ENCODE assay signal across 12 cellular contexts in genomic region chr3:58487140-58487886, GRCh38. TPM values are rescaled to one million over a fixed set of nuclear protein-coding genes. Genes with fewer than 3 reads are reported as not detected.
A peak's percentile ranks its signal among the peaks of the same experiment; 100 is the strongest.
DNase-seq lines count a peak whose midpoint lies in the region; ATAC-seq, FAIRE-seq and TF ChIP-seq lines count a peak whose summit lies in the region.
"Had no signal": no experiment of that assay in that cellular context is flagged by ENCODE, and none has a peak within 500 bp of the region (broad histone marks: within the 10 kb centered on the region; RNA-seq: fewer than 3 reads in every experiment).

No MANE protein-coding gene starts in this region.

- H3K56ac ChIP-seq in IMR-90 (ENCODE audit: extremely low read depth, insufficient read depth, low read length) = no peak overlapping the region

- H3K4me3 ChIP-seq in A549 (no peak overlapping the region), IMR-90 (ENCODE audit: insufficient read depth, low read depth, low read length) (no peak overlapping the region), ovary (no peak overlapping the region)
- H3K4me3 ChIP-seq: esophagus muscularis mucosa had no signal

- H3K36me3 ChIP-seq in IMR-90 (ENCODE audit: control insufficient read depth, insufficient read depth, low read length) = no peaks in the 10 kb centered on the region
- H3K36me3 ChIP-seq in ovary = no peaks in the 10 kb centered on the region
- H3K36me3 ChIP-seq: esophagus muscularis mucosa had no signal

- H3K27ac Mint-ChIP-seq in brain (peak overlapping the region in 3 of 5 experiments; percentile 19 to 48 (median 45)), mesothelial cell of epicardium (no peak overlapping the region)
- H3K27ac Mint-ChIP-seq: natural killer cell treated with Interleukin-12 subunit alpha and Interleukin-12 subunit beta and Interleukin-15 and Interleukin-18, amount 100 ng/mL, for 72 hours had no signal

- H3K9me3 ChIP-seq in A549 (no peaks in the 10 kb centered on the region), IMR-90 (ENCODE audit: control insufficient read depth, insufficient read depth, low read length) (no peaks in the 10 kb centered on the region), ovary (no peaks in the 10 kb centered on the region)
- H3K9me3 ChIP-seq: esophagus muscularis mucosa had no signal

- in situ Hi-C loops in IMR-90 (cut with MboI; ENCODE audit: low sequenced_read_pairs) = no loop called here

- H4K91ac ChIP-seq in IMR-90 (ENCODE audit: insufficient read depth, low read depth, low read length) = peak overlapping the region; percentile 84

- H3K9me3 Mint-ChIP-seq in brain = peaks cover 0 to 3% (median 0%) of the 10 kb centered on the region in 5 experiments
- no peaks in the 10 kb centered on the region for H3K9me3 Mint-ChIP-seq in mesothelial cell of epicardium
- H3K9me3 Mint-ChIP-seq: natural killer cell treated with Interleukin-12 subunit alpha and Interleukin-12 subunit beta and Interleukin-15 and Interleukin-18, amount 100 ng/mL, for 72 hours had no signal

- peak overlapping the region; percentile 66 for H2BK20ac ChIP-seq in IMR-90 (ENCODE audit: low read depth, low read length)

- ATAC-seq in A549 (peak; percentile 47 to 56; a peak in 3 of 6 replicates), IMR-90 (ENCODE audit: low read depth) (peak; percentile 22), left lobe of liver (peak; percentile 41)
- ATAC-seq: natural killer cell treated with Interleukin-12 subunit alpha and Interleukin-12 subunit beta and Interleukin-15 and Interleukin-18, amount 100 ng/mL, for 72 hours had no signal

- CTCF ChIA-PET in A549 (lab: Yijun Ruan, JAX) = interaction anchor here (1.1 to 3.7 kb wide), 4 partner anchors 16 to 166 kb away, joined by 3 to 18 read pairs (median 4); no protein-coding TSS in a partner anchor
- CTCF ChIA-PET in IMR-90 (lab: Yijun Ruan, JAX) = no interaction called here

- H3K14ac ChIP-seq in IMR-90 (replicated peaks; ENCODE audit: low read depth, low read length) = peak overlapping the region; percentile 74

- peak overlapping the region; percentile 79 for H2AK9ac ChIP-seq in IMR-90 (replicated peaks; ENCODE audit: low read depth, low read length, poor library complexity)

- peak overlapping the region; percentile 77 to 78 for H3K27ac ChIP-seq in A549
- peak overlapping the region; percentile 31; the same call in 1 of the 2 replicates for H3K27ac ChIP-seq in IMR-90 (ENCODE audit: insufficient read depth, low read length)
- H3K27ac ChIP-seq in ovary = no peak overlapping the region
- H3K27ac ChIP-seq: C4-2B, esophagus muscularis mucosa had no signal

- peak overlapping the region; percentile 68 to 96; a peak in 3 of 4 replicates for H4K8ac ChIP-seq in IMR-90 (ENCODE audit: low read depth in 2 of 2, low read length in 2 of 2)

- intact Hi-C loops in IMR-90 (cut with micrococcal nuclease) (no loop called here), ovary (cut with DNase I) (no loop called here)

- no TSS peak for BruUV-seq in IMR-90 (replicated peaks; lab: Mats Ljungman, UMichigan)

- H3K18ac ChIP-seq in IMR-90 (ENCODE audit: low read depth, low read length) = peak overlapping the region; percentile 73

- peaks cover 0 to under 1% of the 10 kb centered on the region in 2 experiments; a peak in 2 of 4 replicates for H3K79me1 ChIP-seq in IMR-90 (ENCODE audit: low read depth in 1 of 2, low read length in 2 of 2)

- H3K9me1 ChIP-seq in IMR-90 (ENCODE audit: insufficient read depth, low read length) = peaks cover 22% of the 10 kb centered on the region

- H3K27me3 ChIP-seq in IMR-90 (ENCODE audit: control insufficient read depth, insufficient read depth, low read length) (no peaks in the 10 kb centered on the region), ovary (no peaks in the 10 kb centered on the region)
- H3K27me3 ChIP-seq: esophagus muscularis mucosa had no signal

- H3K4me1 ChIP-seq in A549 = peaks cover 24% of the 10 kb centered on the region
- H3K4me1 ChIP-seq in IMR-90 (ENCODE audit: control insufficient read depth, insufficient read depth, low read length) = peaks cover 13% of the 10 kb centered on the region
- peaks cover 5% of the 10 kb centered on the region for H3K4me1 ChIP-seq in ovary (ENCODE audit: insufficient read depth)

- TF ChIP-seq EP300 in A549 (IDR thresholded peaks at IDR 0.05) (no peak), ovary (IDR thresholded peaks at IDR 0.05) (no peak)

- H2BK120ac ChIP-seq in IMR-90 (ENCODE audit: low read depth, low read length) = peak overlapping the region; percentile 95

- H3K4me2 ChIP-seq in A549 (peak overlapping the region; percentile 64), IMR-90 (ENCODE audit: low read depth, low read length) (peak overlapping the region; percentile 27; the same call in 1 of the 2 replicates)

- H2AFZ ChIP-seq in IMR-90 (replicated peaks; ENCODE audit: low read length, poor library complexity) = peak overlapping the region; percentile 96

- 57% methylated on average over 18 of the region's 18 CpGs for WGBS in A549 (ENCODE audit: missing lambda C conversion rate)
- WGBS in IMR-90 (ENCODE audit: extremely low coverage in 2 of 2, insufficient read length in 1 of 2), 2 experiments = 43% methylated on average over 5 of the region's 18 CpGs; no CpG with 5 or more reads in 1 of the 2 experiments
- WGBS in ovary, 3 donors = 58 to 62% (median 60%) methylated on average over 18 of the region's 18 CpGs

- H3K27me3 Mint-ChIP-seq in brain = peaks cover 9% of the 10 kb centered on the region
- peaks cover 24% of the 10 kb centered on the region for H3K27me3 Mint-ChIP-seq in mesothelial cell of epicardium (ENCODE audit: low read depth)

- H3K23ac ChIP-seq in IMR-90 (ENCODE audit: low read depth, low read length) = peak overlapping the region; percentile 19; the same call in 1 of the 2 replicates

- H2AK5ac ChIP-seq in IMR-90 (ENCODE audit: low read depth, low read length) = peak overlapping the region; percentile 97

- no peak for FAIRE-seq in A549 (lab: Jason Lieb, UNC)

- peak in 1 of 2 experiments; percentile 31 for DNase-seq in A549 (ENCODE audit: low read depth in 1 of 2, low spot score in 1 of 2)
- DNase-seq in IMR-90 = peak; percentile 62
- peak; percentile 66 for DNase-seq in left lobe of liver (ENCODE audit: low spot score)
- DNase-seq in mesothelial cell of epicardium (ENCODE audit: low spot score in 2 of 2, unreplicated experiment in 2 of 2) = no peak
- no peak for DNase-seq in NCI-H128 (lab: John Stamatoyannopoulos, UW; ENCODE audit: unreplicated experiment)
- DNase-seq in ovary = no peak
- no peak for DNase-seq in activated naive CD4-positive, alpha-beta T cell (lab: John Stamatoyannopoulos, UW)
- DNase-seq: SIG-M5 had no signal

- dilution Hi-C loops in IMR-90 (cut with HindIII; ENCODE audit: low sequenced_read_pairs, unreplicated experiment) = no loop called here

- no peak for TF ChIP-seq POLR2A in A549 (IDR thresholded peaks at IDR 0.05; ENCODE audit: low read length)
- TF ChIP-seq POLR2A in IMR-90 (IDR thresholded peaks at IDR 0.05; ENCODE audit: low read depth, low read length) = no peak
- no peak for TF ChIP-seq POLR2A in ovary (IDR thresholded peaks at IDR 0.05)

- peaks cover 38% of the 10 kb centered on the region for H3K4me1 Mint-ChIP-seq in brain
- peaks cover 13% of the 10 kb centered on the region for H3K4me1 Mint-ChIP-seq in mesothelial cell of epicardium

- H4K5ac ChIP-seq in IMR-90 (ENCODE audit: low read depth, low read length) = peak overlapping the region; percentile 96

- no peaks in the 10 kb centered on the region for H3K36me3 Mint-ChIP-seq in brain
- H3K36me3 Mint-ChIP-seq in mesothelial cell of epicardium = no peaks in the 10 kb centered on the region
- H3K36me3 Mint-ChIP-seq: natural killer cell treated with Interleukin-12 subunit alpha and Interleukin-12 subunit beta and Interleukin-15 and Interleukin-18, amount 100 ng/mL, for 72 hours had no signal

- H3K4me3 Mint-ChIP-seq in brain (peak overlapping the region in 1 of 5 experiments; percentile 14), mesothelial cell of epicardium (no peak overlapping the region)
- H3K4me3 Mint-ChIP-seq: natural killer cell treated with Interleukin-12 subunit alpha and Interleukin-12 subunit beta and Interleukin-15 and Interleukin-18, amount 100 ng/mL, for 72 hours had no signal

- peak overlapping the region; percentile 95 for H3K4ac ChIP-seq in IMR-90 (ENCODE audit: low read depth, low read length)

- H3K9ac ChIP-seq in IMR-90 (ENCODE audit: low read depth, low read length) = no peak overlapping the region

- POLR2A ChIA-PET in A549 (lab: Yijun Ruan, JAX) (interaction anchor here (1.0 to 1.1 kb wide), 2 partner anchors 16 to 54 kb away, joined by 4 read pairs; partner anchors contain the start of gene PDHB), IMR-90 (lab: Charles Lee; ENCODE audit: unreplicated experiment) (interaction anchor here (0.6 to 1.0 kb wide), 2 partner anchors 15 to 52 kb away, joined by 3 to 6 read pairs; no protein-coding TSS in a partner anchor)

- peak overlapping the region; percentile 96; the same call in 2 of the 3 replicates for H2BK15ac ChIP-seq in IMR-90 (ENCODE audit: low read depth, low read length)

- peak overlapping the region; percentile 75 for H2BK5ac ChIP-seq in IMR-90 (ENCODE audit: low read depth, low read length, poor library complexity, severe bottlenecking)

- no peaks in the 10 kb centered on the region for H4K20me1 ChIP-seq in IMR-90 (ENCODE audit: insufficient read depth, low read length)

- TF ChIP-seq RAD21 in A549 (conservative IDR thresholded peaks at IDR 0.05 in 1 of 2, IDR thresholded peaks at IDR 0.05 in 1 of 2) (no peak), IMR-90 (IDR thresholded peaks at IDR 0.05; ENCODE audit: low read length) (no peak)

- TF ChIP-seq CTCF in A549 (IDR thresholded peaks at IDR 0.05) (no peak), IMR-90 (conservative IDR thresholded peaks at IDR 0.05; ENCODE audit: low read depth, low read length) (no peak), brain (conservative IDR thresholded peaks at IDR 0.05) (no peak), mesothelial cell of epicardium (IDR thresholded peaks at IDR 0.05; ENCODE audit: unreplicated experiment) (no peak), ovary (IDR thresholded peaks at IDR 0.05) (no peak)

RNA-seq across cellular contexts. Expression of gene KCTD6, which starts 4.6 kb away (rescaled TPM):
- polyA plus RNA-seq in A549 (2011; rRNA removed) (24.4 and 24.5 TPM in 2 replicates), A549 (2017; fragmentation: RNase III; extraction: RNeasy Plus Mini Kit Qiagen cat#74134 plus additional on column Dnase treatment) (7.8 to 8.5 TPM (median 8.1 TPM) in 3 replicates), IMR-90 (2012; rRNA removed) (5.6 and 9.2 TPM in 2 replicates), brain (ENCODE audit: insufficient read depth, low read depth, low replicate concordance) (5.2 TPM), ovary (10 to 100 TPM; 11.7 to 20.8 TPM)
- polyA plus RNA-seq in A549 (2012; cell fraction: cytosol; rRNA removed) = 5.2 and 5.8 TPM in 2 replicates
- polyA plus RNA-seq in A549 (2012; cell fraction: nucleus; rRNA removed) = 2.4 and 4.7 TPM in 2 replicates
- polyA minus RNA-seq in A549 (2011; rRNA and poly(A)+ RNA removed) = 9.6 and 13.4 TPM in 2 replicates
- total RNA-seq in IMR-90 (2012; rRNA removed) (7.0 and 9.4 TPM in 2 replicates), left lobe of liver (5.2 TPM), mesothelial cell of epicardium (10.5 to 13.1 TPM (median 11.3 TPM) in 3 replicates), ovary (10 to 100 TPM; 10.9 to 16.6 (median 13.0) TPM)
- 1.5 and 2.3 TPM in 2 replicates for polyA plus RNA-seq in IMR-90 (2012; cell fraction: cytosol; rRNA removed)
- polyA plus RNA-seq in IMR-90 (2012; cell fraction: nucleus; rRNA removed; ENCODE audit: low replicate concordance) = 1.4 and 10.7 TPM in 2 replicates

RNA-seq across cellular contexts. Expression of gene ACOX2, which starts 49.7 kb away (rescaled TPM):
- polyA plus RNA-seq in A549 (2011; rRNA removed) (23.2 and 35.2 TPM in 2 replicates), A549 (2017; fragmentation: RNase III; extraction: RNeasy Plus Mini Kit Qiagen cat#74134 plus additional on column Dnase treatment) (3.7 to 4.9 TPM (median 4.8 TPM) in 3 replicates), IMR-90 (2012; rRNA removed) (26.8 and 32.9 TPM in 2 replicates), brain (ENCODE audit: insufficient read depth, low read depth, low replicate concordance) (2.5 TPM), ovary (10 to 100 TPM; 25.4 to 57.7 TPM)
- polyA plus RNA-seq in A549 (2012; cell fraction: cytosol; rRNA removed) = 9.6 and 10.2 TPM in 2 replicates
- 7.7 and 8.4 TPM in 2 replicates for polyA plus RNA-seq in A549 (2012; cell fraction: nucleus; rRNA removed)
- 24.1 and 29.1 TPM in 2 replicates for polyA minus RNA-seq in A549 (2011; rRNA and poly(A)+ RNA removed)
- total RNA-seq in IMR-90 (2012; rRNA removed) (15.6 and 17.8 TPM in 2 replicates), left lobe of liver (285 TPM), mesothelial cell of epicardium (29.4 to 31.0 TPM (median 30.9 TPM) in 3 replicates), ovary (10 to 100 TPM in 6 of 7 donors, 1 to 10 TPM in 1; 6.8 to 26.4 (median 23.2) TPM)
- 17.9 and 19.5 TPM in 2 replicates for polyA plus RNA-seq in IMR-90 (2012; cell fraction: cytosol; rRNA removed)
- polyA plus RNA-seq in IMR-90 (2012; cell fraction: nucleus; rRNA removed; ENCODE audit: low replicate concordance) = 137 and 183 TPM in 2 replicates
- total RNA-seq: natural killer cell treated with Interleukin-12 subunit alpha and Interleukin-12 subunit beta and Interleukin-15 and Interleukin-18, amount 100 ng/mL, for 72 hours had no signal

RNA-seq across cellular contexts. Expression of gene PDHB, which starts 53.7 kb away (rescaled TPM):
- polyA plus RNA-seq in A549 (2011; rRNA removed) (97.7 and 113 TPM in 2 replicates), A549 (2017; fragmentation: RNase III; extraction: RNeasy Plus Mini Kit Qiagen cat#74134 plus additional on column Dnase treatment) (76.9 to 83.4 TPM (median 82.0 TPM) in 3 replicates), IMR-90 (2012; rRNA removed) (63.8 and 69.2 TPM in 2 replicates), brain (ENCODE audit: insufficient read depth, low read depth, low replicate concordance) (56.7 TPM), ovary (10 to 100 TPM; 43.4 to 98.4 TPM)
- polyA plus RNA-seq in A549 (2012; cell fraction: cytosol; rRNA removed) = 50.0 and 51.3 TPM in 2 replicates
- polyA plus RNA-seq in A549 (2012; cell fraction: nucleus; rRNA removed) = 17.8 and 24.4 TPM in 2 replicates
- polyA minus RNA-seq in A549 (2011; rRNA and poly(A)+ RNA removed) = 32.3 and 36.6 TPM in 2 replicates
- total RNA-seq in IMR-90 (2012; rRNA removed) (73.5 and 86.9 TPM in 2 replicates), left lobe of liver (35.9 TPM), mesothelial cell of epicardium (63.1 to 69.4 TPM (median 64.4 TPM) in 3 replicates), ovary (10 to 100 TPM; 24.4 to 56.6 (median 36.3) TPM)
- polyA plus RNA-seq in IMR-90 (2012; cell fraction: cytosol; rRNA removed) = 27.8 and 29.5 TPM in 2 replicates
- polyA plus RNA-seq in IMR-90 (2012; cell fraction: nucleus; rRNA removed; ENCODE audit: low replicate concordance) = 14.1 and 41.8 TPM in 2 replicates

Comparison
In these comparisons a context has a peak if more than half of its experiments do, and no peak if none do; other contexts are left out.
1. DNase-seq: peak in IMR-90 (single experiment) and left lobe of liver (single experiment); none in mesothelial cell of epicardium (0 of 2), NCI-H128 (single experiment), ovary (0 of 5) and activated naive CD4-positive, alpha-beta T cell (0 of 4).
2. H3K27ac ChIP-seq: peak in A549 (2 of 2) and IMR-90 (single experiment); none in ovary (0 of 2).
3. Peak in every context shown above with its lines, with median percentiles within 50 percentile points of each other: ATAC-seq.